Comparison of ENCODE assay signal across 12 cellular contexts in genomic region chr2:230346921-230347533, GRCh38. TPM values are rescaled to one million over a fixed set of nuclear protein-coding genes. Genes with fewer than 3 reads are reported as not detected.
DNase-seq lines count a peak whose midpoint lies in the region; ATAC-seq, FAIRE-seq and TF ChIP-seq lines count a peak whose summit lies in the region.
"Had no signal": no experiment of that assay in that cellular context is flagged by ENCODE, and none has a peak within 500 bp of the region (broad histone marks: within the 10 kb centered on the region; RNA-seq: fewer than 3 reads in every experiment).

No MANE protein-coding gene starts in this region.

- H3K36me3 ChIP-seq in MM.1S (replicated peaks; ENCODE audit: insufficient read depth, low read length): no peaks in the 10 kb centered on the region
- H3K36me3 ChIP-seq in astrocyte (ENCODE audit: insufficient read depth, low read length): no peaks in the 10 kb centered on the region
- peaks cover 0 to 24% (median 0%) of the 10 kb centered on the region in 3 experiments for H3K36me3 ChIP-seq in naive thymus-derived CD4-positive, alpha-beta T cell (ENCODE audit: control insufficient read depth in 2 of 3, insufficient read depth in 3 of 3, low read length in 3 of 3)

- H4K20me1 ChIP-seq in MM.1S (ENCODE audit: insufficient read depth, low read length): no peaks in the 10 kb centered on the region
- peaks cover 37% of the 10 kb centered on the region for H4K20me1 ChIP-seq in astrocyte (ENCODE audit: insufficient read depth, low read length)

- peak overlapping the region; percentile 44 for H3K4me2 ChIP-seq in MM.1S (ENCODE audit: low read depth, low read length)
- no peak overlapping the region for H3K4me2 ChIP-seq in astrocyte (ENCODE audit: low read length)

- H3K79me2 ChIP-seq in MM.1S (ENCODE audit: low read length) (peaks cover 26% of the 10 kb centered on the region), astrocyte (ENCODE audit: insufficient read depth, low read length) (peaks cover 33% of the 10 kb centered on the region)

- H3K9me3 ChIP-seq in MM.1S (replicated peaks; ENCODE audit: insufficient read depth, low read length) (no peaks in the 10 kb centered on the region), astrocyte (ENCODE audit: insufficient read depth, low read depth, low read length) (no peaks in the 10 kb centered on the region)
- H3K9me3 ChIP-seq in naive thymus-derived CD4-positive, alpha-beta T cell (ENCODE audit: control insufficient read depth in 2 of 3, low read length in 3 of 3): peaks cover 0 to 4% (median 0%) of the 10 kb centered on the region in 3 experiments

- FAIRE-seq in GM12891 (lab: Jason Lieb, UNC) (peak; percentile 9), astrocyte (lab: Jason Lieb, UNC) (no peak)

- H3K4me3 Mint-ChIP-seq in astrocyte (ENCODE audit: unreplicated experiment) (no peak overlapping the region), mesothelial cell of epicardium (no peak overlapping the region)
- peak overlapping the region in 3 of 10 donors; percentile 9 to 33 (median 14) for H3K4me3 Mint-ChIP-seq in naive thymus-derived CD4-positive, alpha-beta T cell

- no peaks in the 10 kb centered on the region for H3K27me3 Mint-ChIP-seq in astrocyte (ENCODE audit: low read depth, unreplicated experiment)
- no peaks in the 10 kb centered on the region for H3K27me3 Mint-ChIP-seq in naive thymus-derived CD4-positive, alpha-beta T cell
- no peaks in the 10 kb centered on the region for H3K27me3 Mint-ChIP-seq in mesothelial cell of epicardium (ENCODE audit: low read depth)

- H3K4me3 ChIP-seq in MM.1S (ENCODE audit: low read length): no peak overlapping the region
- H3K4me3 ChIP-seq in astrocyte (ENCODE audit: insufficient read depth, low read depth, low read length): no peak overlapping the region
- no peak overlapping the region for H3K4me3 ChIP-seq in naive thymus-derived CD4-positive, alpha-beta T cell (ENCODE audit: low read length)
- H3K4me3 ChIP-seq: heart right ventricle, transverse colon had no signal

- H3K9ac ChIP-seq in MM.1S (ENCODE audit: low read length) (no peak overlapping the region), astrocyte (ENCODE audit: low read length) (no peak overlapping the region)

- intact Hi-C loops in naive thymus-derived CD4-positive, alpha-beta T cell (cut with micrococcal nuclease): loop anchor here in 1 of 2 donors (5.0 kb wide), 1 partner anchor 85 kb away; no protein-coding TSS in a partner anchor

- no peaks in the 10 kb centered on the region for H3K27me3 ChIP-seq in MM.1S (replicated peaks; ENCODE audit: insufficient read depth, low read length)
- no peaks in the 10 kb centered on the region for H3K27me3 ChIP-seq in astrocyte (ENCODE audit: insufficient read depth, low read length)
- H3K27me3 ChIP-seq in naive thymus-derived CD4-positive, alpha-beta T cell (ENCODE audit: control insufficient read depth in 2 of 2, insufficient read depth in 2 of 2, low read length in 2 of 2): no peaks in the 10 kb centered on the region
- H3K27me3 ChIP-seq: heart right ventricle, transverse colon had no signal

- H3K9me2 ChIP-seq in MM.1S (replicated peaks; ENCODE audit: insufficient read depth, low read length): no peaks in the 10 kb centered on the region

- peaks cover 29% of the 10 kb centered on the region for H3K36me3 Mint-ChIP-seq in astrocyte (ENCODE audit: low read depth, unreplicated experiment)
- H3K36me3 Mint-ChIP-seq in naive thymus-derived CD4-positive, alpha-beta T cell: peaks cover 47 to 80% (median 74%) of the 10 kb centered on the region in 5 donors
- H3K36me3 Mint-ChIP-seq in mesothelial cell of epicardium: peaks cover 2% of the 10 kb centered on the region

- ATAC-seq in naive thymus-derived CD4-positive, alpha-beta T cell: no peak

- POLR2A ChIA-PET in naive thymus-derived CD4-positive, alpha-beta T cell (lab: Charles Lee): interaction anchor here (1.8 to 2.8 kb wide), 2 partner anchors 11 to 18 kb away, joined by 4 to 9 read pairs; no protein-coding TSS in a partner anchor

- H3K9me3 Mint-ChIP-seq in astrocyte (ENCODE audit: unreplicated experiment) (peaks cover 5% of the 10 kb centered on the region), mesothelial cell of epicardium (peaks cover 39% of the 10 kb centered on the region)
- peaks cover 12 to 49% (median 35%) of the 10 kb centered on the region in 11 donors for H3K9me3 Mint-ChIP-seq in naive thymus-derived CD4-positive, alpha-beta T cell

- H3K4me1 Mint-ChIP-seq in astrocyte (ENCODE audit: low read depth, unreplicated experiment) (peaks cover 22% of the 10 kb centered on the region), mesothelial cell of epicardium (no peaks in the 10 kb centered on the region)
- H3K4me1 Mint-ChIP-seq in naive thymus-derived CD4-positive, alpha-beta T cell: peaks cover 41 to 87% (median 80%) of the 10 kb centered on the region in 7 donors

- H3K27ac ChIP-seq in MM.1S (ENCODE audit: low read length) (peak overlapping the region; percentile 57; the same call in 1 of the 2 replicates), astrocyte (ENCODE audit: low read depth, low read length) (no peak overlapping the region)
- peak overlapping the region; percentile 1 for H3K27ac ChIP-seq in naive thymus-derived CD4-positive, alpha-beta T cell (ENCODE audit: low read depth, low read length)
- H3K27ac ChIP-seq: heart right ventricle, transverse colon had no signal

- peaks cover 18% of the 10 kb centered on the region for H3K4me1 ChIP-seq in MM.1S (ENCODE audit: low read length)
- H3K4me1 ChIP-seq in astrocyte (ENCODE audit: insufficient read depth, low read length): no peaks in the 10 kb centered on the region
- H3K4me1 ChIP-seq in naive thymus-derived CD4-positive, alpha-beta T cell (ENCODE audit: control insufficient read depth in 2 of 2, insufficient read depth in 2 of 2, low read length in 2 of 2): peaks cover 12 to 32% of the 10 kb centered on the region in 2 donors
- H3K4me1 ChIP-seq: transverse colon had no signal

- H3F3A ChIP-seq in MM.1S (ENCODE audit: insufficient read depth, low read length): 0 out of 2 replicates have a peak, but pooled peaks cover 3% of the 10 kb centered on the region

- H2AFZ ChIP-seq in MM.1S (ENCODE audit: low read length) (no peak overlapping the region), astrocyte (ENCODE audit: low read depth, low read length) (no peak overlapping the region)

- CTCF ChIA-PET in naive thymus-derived CD4-positive, alpha-beta T cell (lab: Charles Lee): interaction anchor here (0.7 kb wide), 1 partner anchor 10 kb away, joined by 3 read pairs; no protein-coding TSS in a partner anchor

- no peak for TF ChIP-seq POLR2A in GM12891 (IDR thresholded peaks at IDR 0.05; ENCODE audit: low read depth, low read length)

- TF ChIP-seq CTCF in MM.1S (IDR thresholded peaks at IDR 0.05; ENCODE audit: low read length): no peak
- TF ChIP-seq CTCF in astrocyte (IDR thresholded peaks at IDR 0.05; ENCODE audit: insufficient read depth, low read depth, low read length): no peak
- no peak for TF ChIP-seq CTCF in mesothelial cell of epicardium (IDR thresholded peaks at IDR 0.05; ENCODE audit: unreplicated experiment)

- DNase-seq in GM12891 (ENCODE audit: insufficient read length, low spot score) (no peak), MM.1S (no peak), astrocyte (ENCODE audit: low read depth) (peak; percentile 64), NCI-H1092 (lab: John Stamatoyannopoulos, UW) (no peak), mesothelial cell of epicardium (ENCODE audit: low spot score in 2 of 2, unreplicated experiment in 2 of 2) (no peak), dedifferentiated amniotic fluid mesenchymal stem cell (ENCODE audit: extremely low spot score) (no peak)
- no peak for DNase-seq in naive thymus-derived CD4-positive, alpha-beta T cell
- DNase-seq: amniotic stem cell, EL, heart right ventricle, NCI-H82, transverse colon had no signal

- H3K27ac Mint-ChIP-seq in astrocyte (ENCODE audit: unreplicated experiment) (no peak overlapping the region), mesothelial cell of epicardium (no peak overlapping the region)
- peak overlapping the region in 5 of 9 donors; percentile 12 to 62 (median 38) for H3K27ac Mint-ChIP-seq in naive thymus-derived CD4-positive, alpha-beta T cell

TF ChIP-seq in GM12891, 5 proteins besides CTCF, POLR2A, EP300 and RAD21:
- TF ChIP-seq POU2F2 (IDR thresholded peaks at IDR 0.05; ENCODE audit: low read depth, low read length): no peak

RNA-seq across cellular contexts. Expression of gene SP140L, which starts 20.0 kb away (rescaled TPM):
- 14.2 TPM for polyA plus RNA-seq in GM12891 (2012; ENCODE audit: low read depth, missing spikeins)
- total RNA-seq in astrocyte (32.2 and 36.8 TPM in 2 replicates), mesothelial cell of epicardium (4.5 to 7.2 TPM (median 7.2 TPM) in 3 replicates)
- 100 to 1,000 TPM in 2 of 5 experiments, 10 to 100 TPM in 3; 62.8 to 121 (median 89.5) TPM for total RNA-seq in naive thymus-derived CD4-positive, alpha-beta T cell
- 10 to 100 TPM; 34.1 to 42.4 TPM for polyA plus RNA-seq in naive thymus-derived CD4-positive, alpha-beta T cell

Comparison
In these comparisons a context has a peak if more than half of its experiments do, and no peak if none do; other contexts are left out.
1. H3K27ac Mint-ChIP-seq: peak in naive thymus-derived CD4-positive, alpha-beta T cell (5 of 9); none in astrocyte (single experiment) and mesothelial cell of epicardium (single experiment).